ENCODE assay signal across 16 cellular contexts in the genomic region with DNA sequence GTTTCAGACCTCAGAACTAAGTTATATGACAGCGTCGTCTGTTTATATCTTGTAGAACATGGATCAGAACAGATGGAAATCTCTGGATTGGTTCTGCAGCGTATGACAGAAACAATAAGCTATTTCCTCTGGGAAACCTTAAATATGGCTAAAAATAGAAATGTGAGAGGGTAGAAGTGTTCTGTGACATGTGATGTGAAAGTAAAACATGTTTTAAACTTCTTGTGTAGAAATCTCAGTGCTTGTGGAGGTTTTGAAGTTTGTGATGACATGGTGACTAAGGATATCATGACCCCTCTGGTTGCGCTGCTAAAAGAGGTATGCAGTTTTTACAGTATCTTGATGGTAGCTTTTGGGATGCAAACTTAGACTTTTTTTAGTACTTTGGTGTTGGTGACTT. TPM values are rescaled to one million over a fixed set of nuclear protein-coding genes. Genes with fewer than 3 reads are reported as not detected.
A peak's percentile ranks its signal among the peaks of the same experiment; 100 is the strongest.
DNase-seq lines count a peak whose midpoint lies in the region; ATAC-seq and TF ChIP-seq lines count a peak whose summit lies in the region.
"Had no signal": no experiment of that assay in that cellular context is flagged by ENCODE, and none has a peak within 500 bp of the region (broad histone marks: within the 10 kb centered on the region; RNA-seq: fewer than 3 reads in every experiment).

No MANE protein-coding gene starts in this region.

- no peak overlapping the region for H3K27ac Mint-ChIP-seq in T-cell
- H3K27ac Mint-ChIP-seq in stimulated activated naive CD8-positive, alpha-beta T cell treated with anti-CD3 and anti-CD28 coated beads, Interleukin-15, amount 100 ng/mL, for 72 hours = no peak overlapping the region

- peak overlapping the region; percentile 82 for H3K4me3 Mint-ChIP-seq in activated T-cell treated with anti-CD3 and anti-CD28 coated beads, Interleukin-2, amount 50 U/mL, for 4 hours
- peak overlapping the region; percentile 11 to 93 (median 87) for H3K4me3 Mint-ChIP-seq in T-cell
- H3K4me3 Mint-ChIP-seq in stimulated activated naive CD8-positive, alpha-beta T cell treated with anti-CD3 and anti-CD28 coated beads, Interleukin-15, amount 100 ng/mL, for 72 hours = peak overlapping the region; percentile 39 to 93

- no peaks in the 10 kb centered on the region for H3K4me1 ChIP-seq in SJCRH30

- H3K4me3 ChIP-seq in fibroblast of pulmonary artery (replicated peaks; ENCODE audit: low read depth, low read length) = no peak overlapping the region
- no peak overlapping the region for H3K4me3 ChIP-seq in SJCRH30
- H3K4me3 ChIP-seq: K562, PC-9 had no signal

- in situ Hi-C loops in ACHN (cut with HindIII; ENCODE audit: low pct_ligation_motif_present, low pct_unique_long_range_greater_than_20kb, low sequenced_read_pairs) = no loop called here

- no peaks in the 10 kb centered on the region for H3K27me3 ChIP-seq in SJCRH30
- H3K27me3 ChIP-seq: spleen had no signal

- DNase-seq in activated T-cell treated with anti-CD3 and anti-CD28 coated beads, Interleukin-2, amount 50 U/mL, for 4 hours = no peak
- no peak for DNase-seq in activated T-cell treated with anti-CD3 and anti-CD28 coated beads, Interleukin-2, amount 50 U/mL, for 1 hour
- DNase-seq in T-cell = no peak
- DNase-seq in fibroblast of pulmonary artery (ENCODE audit: low read depth) = peak; percentile 41
- DNase-seq in stimulated activated naive CD8-positive, alpha-beta T cell treated with anti-CD3 and anti-CD28 coated beads, Interleukin-15, amount 100 ng/mL, for 72 hours = no peak
- DNase-seq in ACHN = no peak
- no peak for DNase-seq in SJCRH30
- no peak for DNase-seq in Right ventricle myocardium superior
- DNase-seq: central memory CD4-positive, alpha-beta T cell; lower lobe of right lung; NCI-H1436; occipital lobe; PC-9; spleen; SW 1271 had no signal

- no peaks in the 10 kb centered on the region for H3K9me3 ChIP-seq in SJCRH30 (replicated peaks)
- H3K9me3 ChIP-seq: lower lobe of right lung, spleen had no signal

- H3K36me3 ChIP-seq in SJCRH30 = peaks cover 8% of the 10 kb centered on the region

- no peaks in the 10 kb centered on the region for H3K9me3 Mint-ChIP-seq in activated T-cell treated with anti-CD3 and anti-CD28 coated beads, Interleukin-2, amount 50 U/mL, for 4 hours
- H3K9me3 Mint-ChIP-seq in T-cell = no peaks in the 10 kb centered on the region
- H3K9me3 Mint-ChIP-seq in stimulated activated naive CD8-positive, alpha-beta T cell treated with anti-CD3 and anti-CD28 coated beads, Interleukin-15, amount 100 ng/mL, for 72 hours = no peaks in the 10 kb centered on the region

- ATAC-seq in activated T-cell treated with anti-CD3 and anti-CD28 coated beads, Interleukin-2, amount 50 U/mL, for 4 hours = no peak
- ATAC-seq in T-cell (replicated peaks in 1 of 4) = no peak
- ATAC-seq in stimulated activated naive CD8-positive, alpha-beta T cell treated with anti-CD3 and anti-CD28 coated beads, Interleukin-15, amount 100 ng/mL, for 72 hours = no peak
- no peak for ATAC-seq in Right ventricle myocardium superior (ENCODE audit: poor library complexity)
- ATAC-seq: K562, lower lobe of right lung had no signal

- intact Hi-C loops in Right ventricle myocardium superior (cut with DNase I) = loop anchor here (5.0 kb wide), 1 partner anchor 84 kb away; a partner anchor contains a TSS

- no peak overlapping the region for H3K27ac ChIP-seq in SJCRH30
- H3K27ac ChIP-seq: lower lobe of right lung, PC-9, spleen had no signal

- no peak for TF ChIP-seq CTCF in fibroblast of pulmonary artery (IDR thresholded peaks at IDR 0.05; ENCODE audit: low read length, missing control alignments)

- peaks cover 30% of the 10 kb centered on the region for H3K36me3 Mint-ChIP-seq in activated T-cell treated with anti-CD3 and anti-CD28 coated beads, Interleukin-2, amount 50 U/mL, for 4 hours (ENCODE audit: insufficient read depth)
- peaks cover 28% of the 10 kb centered on the region for H3K36me3 Mint-ChIP-seq in T-cell

- POLR2A ChIA-PET in T-cell (lab: Charles Lee) = interaction anchor here in 1 of 2 donors (0.6 kb wide), 1 partner anchor 87 kb away, joined by 3 read pairs; no protein-coding TSS in a partner anchor

- H3K27me3 Mint-ChIP-seq in activated T-cell treated with anti-CD3 and anti-CD28 coated beads, Interleukin-2, amount 50 U/mL, for 4 hours (ENCODE audit: low read depth) = no peaks in the 10 kb centered on the region
- no peaks in the 10 kb centered on the region for H3K27me3 Mint-ChIP-seq in T-cell
- no peaks in the 10 kb centered on the region for H3K27me3 Mint-ChIP-seq in stimulated activated naive CD8-positive, alpha-beta T cell treated with anti-CD3 and anti-CD28 coated beads, Interleukin-15, amount 100 ng/mL, for 72 hours

- CTCF ChIA-PET in T-cell (lab: Charles Lee) = interaction anchor here (0.8 to 4.6 kb wide), 5 partner anchors 43 to 738 kb away, joined by 4 to 54 read pairs (median 16); a partner anchor contains a TSS

- peaks cover 51% of the 10 kb centered on the region for H3K4me1 Mint-ChIP-seq in activated T-cell treated with anti-CD3 and anti-CD28 coated beads, Interleukin-2, amount 50 U/mL, for 4 hours (ENCODE audit: low read depth)
- H3K4me1 Mint-ChIP-seq in T-cell = peaks cover 53 to 60% (median 57%) of the 10 kb centered on the region in 3 donors
- peaks cover 58% of the 10 kb centered on the region for H3K4me1 Mint-ChIP-seq in stimulated activated naive CD8-positive, alpha-beta T cell treated with anti-CD3 and anti-CD28 coated beads, Interleukin-15, amount 100 ng/mL, for 72 hours

RNA-seq across cellular contexts. Expression of a gene that starts 2.8 kb away (rescaled TPM):
- 10 to 100 TPM; 20.9 to 25.0 (median 24.5) TPM for total RNA-seq in activated T-cell treated with anti-CD3 and anti-CD28 coated beads, Interleukin-2, amount 50 U/mL, for 4 hours
- total RNA-seq in T-cell = 10 to 100 TPM; 17.0 to 28.4 (median 24.6) TPM
- 23.1 and 23.4 TPM in 2 replicates for total RNA-seq in SJCRH30 (2014; rRNA removed; shearing (Covaris generic))
- 9.9 TPM for total RNA-seq in Right ventricle myocardium superior

RNA-seq across cellular contexts. Expression of a gene that starts 43.5 kb away (rescaled TPM):
- total RNA-seq in activated T-cell treated with anti-CD3 and anti-CD28 coated beads, Interleukin-2, amount 50 U/mL, for 4 hours = 10 to 100 TPM; 16.2 to 20.0 (median 17.6) TPM
- total RNA-seq in T-cell = 10 to 100 TPM; 26.7 to 32.9 (median 27.5) TPM
- 22.1 and 22.3 TPM in 2 replicates for total RNA-seq in SJCRH30 (2014; rRNA removed; shearing (Covaris generic))
- 16.1 TPM for total RNA-seq in Right ventricle myocardium superior
